24 cellular contexts compared by ENCODE assay signal in the genomic region with DNA sequence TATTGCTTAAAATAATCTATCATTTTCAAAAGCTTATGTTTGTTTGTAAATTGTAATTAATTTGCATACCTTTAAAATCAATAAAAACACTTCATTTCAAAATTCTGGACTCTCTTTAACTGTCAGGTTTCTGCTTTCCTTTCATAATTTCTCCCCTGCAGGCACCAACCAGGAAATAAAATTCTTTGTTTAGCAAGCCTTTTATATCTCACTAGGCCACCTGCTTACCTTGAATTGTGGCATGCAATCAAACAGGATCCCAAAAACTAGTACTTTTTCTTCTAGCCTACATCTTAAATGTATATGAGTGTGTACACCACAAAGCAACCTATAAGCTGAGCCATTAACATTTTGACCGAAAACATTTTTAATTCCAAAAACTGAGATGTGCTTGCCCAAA.
"Had no signal": no experiment of that assay in that cellular context is flagged by ENCODE, and none has a peak within 500 bp of the region (broad histone marks: within the 10 kb centered on the region; RNA-seq: fewer than 3 reads in every experiment).

No MANE protein-coding gene starts in this region.

- H3K4me1 ChIP-seq: colonic mucosa, esophagus muscularis mucosa, psoas muscle, right atrium auricular region, upper lobe of right lung had no signal

- H3K27ac ChIP-seq: colonic mucosa, dorsolateral prefrontal cortex, esophagus muscularis mucosa, neutrophil, pancreas, psoas muscle, right atrium auricular region, upper lobe of right lung had no signal

- DNase-seq: activated CD4-positive, alpha-beta T cell treated with anti-CD3 and anti-CD28 coated beads for 36 hours; activated CD4-positive, alpha-beta T cell treated with anti-CD3 and anti-CD28 coated beads, Interleukin-2, amount 50 U/mL, for 48 hours; activated CD8-positive, alpha-beta memory T cell treated with anti-CD3 and anti-CD28 coated beads, Interleukin-2, amount 50 U/mL, for 48 hours; activated naive CD4-positive, alpha-beta T cell; activated naive CD8-positive, alpha-beta T cell treated with anti-CD3 and anti-CD28 coated beads for 36 hours; activated T-cell treated with anti-CD3 and anti-CD28 coated beads, Interleukin-2, amount 50 U/mL, for 4 hours; central memory CD4-positive, alpha-beta T cell; colonic mucosa; dorsolateral prefrontal cortex; effector memory CD8-positive, alpha-beta T cell; glutamatergic neuron; hypothalamus; left ventricle myocardium superior; mammary epithelial cell; pancreas; psoas muscle; stimulated activated CD4-positive, alpha-beta T cell treated with anti-CD3 and anti-CD28 coated beads, Interleukin-4, amount 100 ng/mL, for 24 hours; stimulated activated naive CD4-positive, alpha-beta T cell treated with Interleukin-2 at 50 U/mL for 16 hours; T1000; upper lobe of right lung had no signal

- H3K9me3 ChIP-seq: colonic mucosa, esophagus muscularis mucosa, neutrophil, pancreas, psoas muscle, right atrium auricular region, upper lobe of right lung had no signal

- H3K36me3 ChIP-seq: colonic mucosa, esophagus muscularis mucosa, neutrophil, pancreas, right atrium auricular region, upper lobe of right lung had no signal

- H3K4me3 ChIP-seq: colonic mucosa, dorsolateral prefrontal cortex, esophagus muscularis mucosa, pancreas, psoas muscle, right atrium auricular region, upper lobe of right lung had no signal

- ATAC-seq: activated CD4-positive, alpha-beta T cell treated with anti-CD3 and anti-CD28 coated beads for 36 hours; activated T-cell treated with anti-CD3 and anti-CD28 coated beads, Interleukin-2, amount 50 U/mL, for 4 hours; effector memory CD8-positive, alpha-beta T cell; left ventricle myocardium superior; psoas muscle; upper lobe of right lung; WTC11 had no signal

- H3K27me3 ChIP-seq: colonic mucosa, esophagus muscularis mucosa, neutrophil, pancreas, right atrium auricular region, upper lobe of right lung had no signal
